Comparison of ENCODE assay signal across 13 cellular contexts in genomic region chr4:1813915-1814314, GRCh38. TPM values are rescaled to one million over a fixed set of nuclear protein-coding genes. Genes with fewer than 3 reads are reported as not detected.
DNase-seq lines count a peak whose midpoint lies in the region; ATAC-seq, FAIRE-seq and TF ChIP-seq lines count a peak whose summit lies in the region.
"Had no signal": no experiment of that assay in that cellular context is flagged by ENCODE, and none has a peak within 500 bp of the region (broad histone marks: within the 10 kb centered on the region; RNA-seq: fewer than 3 reads in every experiment).

No MANE protein-coding gene starts in this region.

- 68 to 79% (median 73%) methylated on average over 9 of the region's 9 CpGs for WGBS in small intestine, 3 donors

- peaks cover 56% of the 10 kb centered on the region for H3K36me3 ChIP-seq in OCI-LY7 (ENCODE audit: insufficient read depth, low read length)
- peaks cover 22 to 23% of the 10 kb centered on the region in 2 donors for H3K36me3 ChIP-seq in small intestine (ENCODE audit: control insufficient read depth in 2 of 2, insufficient read depth in 2 of 2, low read length in 2 of 2)

- 0 out of 2 replicates have a peak, but pooled peaks have one; percentile 31 for TF ChIP-seq CTCF in OCI-LY7 (conservative IDR thresholded peaks at IDR 0.05; ENCODE audit: low read length)
- TF ChIP-seq CTCF in fibroblast of villous mesenchyme (IDR thresholded peaks at IDR 0.05; ENCODE audit: insufficient read depth, low read depth, low read length) = peak; percentile 16

- H4K20me1 ChIP-seq in OCI-LY7 (ENCODE audit: insufficient read depth, low read length) = no peaks in the 10 kb centered on the region

- H3K4me2 ChIP-seq in OCI-LY7 (ENCODE audit: low read length) = no peak overlapping the region

- H3K27ac ChIP-seq in OCI-LY7 (ENCODE audit: low read depth, low read length, poor library complexity, severe bottlenecking) (no peak overlapping the region), small intestine (ENCODE audit: low read depth in 1 of 2, low read length in 1 of 2) (no peak overlapping the region)
- H3K27ac ChIP-seq: SJCRH30, tibial artery had no signal

- H3K27me3 ChIP-seq in small intestine (ENCODE audit: control insufficient read depth in 2 of 2, insufficient read depth in 2 of 2, low read length in 2 of 2) = no peaks in the 10 kb centered on the region
- H3K27me3 ChIP-seq: SJCRH30, tibial artery had no signal

- POLR2A ChIA-PET in OCI-LY7 (lab: Charles Lee) = no interaction called here

- H2AFZ ChIP-seq in OCI-LY7 (ENCODE audit: low read length) = no peak overlapping the region

- BruUV-seq in OCI-LY7 (replicated peaks; lab: Mats Ljungman, UMichigan) = TSS peak; percentile 67

- intact Hi-C loops in OCI-LY7 (cut with micrococcal nuclease; ENCODE audit: unreplicated experiment) = loop anchor here (5.0 kb wide), 1 partner anchor 52 kb away; no protein-coding TSS in a partner anchor

- FAIRE-seq in small intestine (lab: Jason Lieb, UNC) = no peak
- FAIRE-seq: HTR-8/SVneo had no signal

- ATAC-seq in GM19035 (IDR thresholded peaks at IDR 0.05; ENCODE audit: unreplicated experiment) = no peak
- ATAC-seq: left ventricle myocardium superior had no signal

- DNase-seq in ELR (ENCODE audit: low read depth) (peak; percentile 11), OCI-LY7 (ENCODE audit: low spot score) (no peak), fibroblast of villous mesenchyme (ENCODE audit: low read depth) (peak; percentile 12), small intestine (no peak)
- DNase-seq in activated effector memory CD4-positive, alpha-beta T cell treated with anti-CD3 and anti-CD28 coated beads, Interleukin-2, amount 50 U/mL, for 16 hours = no peak
- DNase-seq: activated CD4-positive, CD25-positive, alpha-beta regulatory T cell; left ventricle myocardium superior; NCI-H1417; SJCRH30; stimulated activated CD4-positive, alpha-beta T cell treated with anti-CD3 and anti-CD28 coated beads, Interleukin-12 subunit alpha, Interleukin-12 subunit beta, amount 100 ng/mL, for 4 hours; tibial artery had no signal

- CTCF ChIA-PET in OCI-LY7 (lab: Charles Lee; ENCODE audit: unreplicated experiment) = no interaction called here

- H3K9me3 ChIP-seq in OCI-LY7 (ENCODE audit: low read length) (no peaks in the 10 kb centered on the region), small intestine (ENCODE audit: control insufficient read depth, low read depth) (no peaks in the 10 kb centered on the region)
- H3K9me3 ChIP-seq: SJCRH30, tibial artery had no signal

- H3K9me2 ChIP-seq in OCI-LY7 (ENCODE audit: insufficient read depth, low read length) = no peaks in the 10 kb centered on the region

- H3K4me1 ChIP-seq in OCI-LY7 (ENCODE audit: insufficient read depth, low read length, poor library complexity, severe bottlenecking) (no peaks in the 10 kb centered on the region), small intestine (ENCODE audit: control insufficient read depth in 2 of 2, insufficient read depth in 1 of 2, low read depth in 1 of 2, low read length in 1 of 2) (no peaks in the 10 kb centered on the region)
- H3K4me1 ChIP-seq: SJCRH30, tibial artery had no signal

- H3K79me2 ChIP-seq in OCI-LY7 (ENCODE audit: insufficient read depth, low read depth, low read length) = no peaks in the 10 kb centered on the region

- H3K4me3 ChIP-seq in OCI-LY7 (ENCODE audit: low read depth, low read length, poor library complexity, severe bottlenecking) = no peak overlapping the region
- H3K4me3 ChIP-seq in fibroblast of villous mesenchyme (ENCODE audit: low read depth, low read length) = no peak overlapping the region
- H3K4me3 ChIP-seq in small intestine (ENCODE audit: low read depth in 1 of 2, low read length in 2 of 2) = no peak overlapping the region
- H3K4me3 ChIP-seq: SJCRH30, tibial artery had no signal

RNA-seq across cellular contexts. Expression of gene FGFR3, which starts 20.8 kb away (rescaled TPM):
- not detected in 2 replicates for total RNA-seq in OCI-LY7 (2014; rRNA removed; shearing (Covaris generic))
- total RNA-seq in OCI-LY7 (2022) (not detected in 2 replicates), fibroblast of villous mesenchyme (0.32 and 0.86 TPM in 2 replicates)
- polyA plus RNA-seq in small intestine = 10 to 100 TPM; 13.8 to 35.8 (median 35.7) TPM

RNA-seq across cellular contexts. Expression of gene LETM1, which starts 42.0 kb away (rescaled TPM):
- total RNA-seq in OCI-LY7 (2014; rRNA removed; shearing (Covaris generic)) = 58.3 and 60.0 TPM in 2 replicates
- total RNA-seq in OCI-LY7 (2022) (61.7 and 66.8 TPM in 2 replicates), fibroblast of villous mesenchyme (80.2 and 91.5 TPM in 2 replicates)
- polyA plus RNA-seq in small intestine = 10 to 100 TPM; 19.7 to 28.5 (median 21.3) TPM

RNA-seq across cellular contexts. Expression of gene NSD2, which starts 57.3 kb away (rescaled TPM):
- 158 and 169 TPM in 2 replicates for total RNA-seq in OCI-LY7 (2014; rRNA removed; shearing (Covaris generic))
- total RNA-seq in OCI-LY7 (2022) (329 and 372 TPM in 2 replicates), fibroblast of villous mesenchyme (61.5 and 67.8 TPM in 2 replicates)
- 10 to 100 TPM in 2 of 3 donors, 1 to 10 TPM in 1; 8.4 to 34.3 (median 10.7) TPM for polyA plus RNA-seq in small intestine

Comparison
In these comparisons a context has a peak if more than half of its experiments do, and no peak if none do; other contexts are left out.
1. DNase-seq: peak in ELR (single experiment) and fibroblast of villous mesenchyme (single experiment); none in OCI-LY7 (single experiment), activated effector memory CD4-positive, alpha-beta T cell treated with anti-CD3 and anti-CD28 coated beads, Interleukin-2, amount 50 U/mL, for 16 hours (single experiment) and small intestine (single experiment).